ENCODE assay signal across 8 cellular contexts in genomic region chr11:13463779-13464290, GRCh38. TPM values are rescaled to one million over a fixed set of nuclear protein-coding genes. Genes with fewer than 3 reads are reported as not detected.
DNase-seq lines count a peak whose midpoint lies in the region; ATAC-seq and TF ChIP-seq lines count a peak whose summit lies in the region.

No MANE protein-coding gene starts in this region.

- peaks cover 11% of the 10 kb centered on the region for H3K36me3 Mint-ChIP-seq in activated naive CD4-positive, alpha-beta T cell treated with anti-CD3 and anti-CD28 coated beads for 36 hours (ENCODE audit: low read depth)

- no peaks in the 10 kb centered on the region for H3K9me3 Mint-ChIP-seq in activated naive CD4-positive, alpha-beta T cell treated with anti-CD3 and anti-CD28 coated beads for 36 hours

- H3K4me3 ChIP-seq in WI38 (ENCODE audit: low read depth, low read length) = peak overlapping the region; percentile 94
- H3K4me3 ChIP-seq in iPS-18a (ENCODE audit: low read length) = peak overlapping the region; percentile 93
- peak overlapping the region; percentile 74 for H3K4me3 ChIP-seq in suprapubic skin

- H3K9me3 ChIP-seq in iPS-18a (ENCODE audit: control insufficient read depth, low read depth, low read length) = no peaks in the 10 kb centered on the region
- no peaks in the 10 kb centered on the region for H3K9me3 ChIP-seq in suprapubic skin

- peak overlapping the region; percentile 99 for H3K4me3 Mint-ChIP-seq in activated naive CD4-positive, alpha-beta T cell treated with anti-CD3 and anti-CD28 coated beads for 36 hours

- ATAC-seq in HG02870 (IDR thresholded peaks at IDR 0.05; ENCODE audit: unreplicated experiment) (no peak), GM18867 (IDR thresholded peaks at IDR 0.05; ENCODE audit: unreplicated experiment) (no peak)

- TF ChIP-seq CTCF in WI38 (IDR thresholded peaks at IDR 0.05; ENCODE audit: low read depth, low read length) = no peak
- TF ChIP-seq CTCF in suprapubic skin (IDR thresholded peaks at IDR 0.05) = no peak

- H3K4me1 ChIP-seq in iPS-18a (ENCODE audit: control insufficient read depth, low read depth, low read length) = peaks cover 6% of the 10 kb centered on the region
- H3K4me1 ChIP-seq in suprapubic skin = peaks cover 15% of the 10 kb centered on the region

- CTCF ChIA-PET in activated naive CD4-positive, alpha-beta T cell treated with anti-CD3 and anti-CD28 coated beads for 36 hours (lab: Charles Lee) = interaction anchor here (3.0 to 3.4 kb wide), 2 partner anchors 21 to 24 kb away, joined by 9 to 20 read pairs; no protein-coding TSS in a partner anchor

- H3K27me3 Mint-ChIP-seq in activated naive CD4-positive, alpha-beta T cell treated with anti-CD3 and anti-CD28 coated beads for 36 hours (ENCODE audit: low read depth) = no peaks in the 10 kb centered on the region

- 35% methylated on average over 12 of the region's 12 CpGs for WGBS in suprapubic skin

- TF ChIP-seq POLR2A in suprapubic skin (IDR thresholded peaks at IDR 0.05) = no peak

- no peaks in the 10 kb centered on the region for H3K27me3 ChIP-seq in iPS-18a (ENCODE audit: control insufficient read depth, insufficient read depth, low read length)
- no peaks in the 10 kb centered on the region for H3K27me3 ChIP-seq in suprapubic skin

- H3K27ac Mint-ChIP-seq in activated naive CD4-positive, alpha-beta T cell treated with anti-CD3 and anti-CD28 coated beads for 36 hours = peak overlapping the region; percentile 96

- peak overlapping the region; percentile 79 for H3K9ac ChIP-seq in iPS-18a (ENCODE audit: low read length)

- peaks cover 28% of the 10 kb centered on the region for H3K4me1 Mint-ChIP-seq in activated naive CD4-positive, alpha-beta T cell treated with anti-CD3 and anti-CD28 coated beads for 36 hours (ENCODE audit: low read depth)

- no peaks in the 10 kb centered on the region for H3K36me3 ChIP-seq in iPS-18a (ENCODE audit: control insufficient read depth, low read depth, low read length)
- H3K36me3 ChIP-seq in suprapubic skin = no peaks in the 10 kb centered on the region

- no peak for DNase-seq in activated naive CD4-positive, alpha-beta T cell treated with anti-CD3 and anti-CD28 coated beads for 36 hours
- no peak for DNase-seq in activated naive CD4-positive, alpha-beta T cell treated with anti-CD3 and anti-CD28 coated beads, Interleukin-2, amount 50 U/mL, for 16 hours
- DNase-seq in suprapubic skin (ENCODE audit: low spot score in 2 of 2) (no peak), middle frontal gyrus (ENCODE audit: extremely low spot score, low spot score) (no peak)

- TF ChIP-seq EP300 in suprapubic skin (IDR thresholded peaks at IDR 0.05) = no peak

- intact Hi-C loops in activated naive CD4-positive, alpha-beta T cell treated with anti-CD3 and anti-CD28 coated beads for 36 hours (cut with micrococcal nuclease) = loop anchor here (1.0 to 2.0 kb wide), 7 partner anchors 35 to 405 kb away; partner anchors contain the start of genes BMAL1 and FAR1

- H3K27ac ChIP-seq in iPS-18a (ENCODE audit: low read length) (no peak overlapping the region), suprapubic skin (peak overlapping the region; percentile 87)

RNA-seq across cellular contexts. Expression of gene BTBD10, which starts 0.8 kb away (rescaled TPM):
- total RNA-seq in activated naive CD4-positive, alpha-beta T cell treated with anti-CD3 and anti-CD28 coated beads for 36 hours = 10 to 100 TPM; 20.9 to 21.0 TPM
- total RNA-seq in suprapubic skin = 10 to 100 TPM; 22.3 to 29.1 (median 25.7) TPM

RNA-seq across cellular contexts. Expression of gene PTH, which starts 32.0 kb away (rescaled TPM):
- not detected for total RNA-seq in activated naive CD4-positive, alpha-beta T cell treated with anti-CD3 and anti-CD28 coated beads for 36 hours
- not detected for total RNA-seq in suprapubic skin
